Comparison of ENCODE assay signal across 8 cellular contexts in genomic region chr20:32652739-32653526, GRCh38.
DNase-seq lines count a peak whose midpoint lies in the region; ATAC-seq lines count a peak whose summit lies in the region.

No MANE protein-coding gene starts in this region.

- H3K4me3 Mint-ChIP-seq in memory B cell, result no peak overlapping the region

- H3K4me1 Mint-ChIP-seq in memory B cell, result peaks cover 10% of the 10 kb centered on the region

- H3K36me3 Mint-ChIP-seq in memory B cell, result no peaks in the 10 kb centered on the region

- H3K27ac Mint-ChIP-seq in memory B cell, result no peak overlapping the region

- no peaks in the 10 kb centered on the region for H3K9me3 Mint-ChIP-seq in memory B cell

- H3K27me3 Mint-ChIP-seq in memory B cell, result peaks cover 4% of the 10 kb centered on the region

- ATAC-seq in HG03439 (IDR thresholded peaks at IDR 0.05; ENCODE audit: unreplicated experiment) (peak; percentile 75), memory B cell (ENCODE audit: low read depth) (peak; percentile 95), GM19324 (IDR thresholded peaks at IDR 0.05; ENCODE audit: low FRiP score, unreplicated experiment) (no peak)

- DNase-seq in GF-D8 (lab: John Stamatoyannopoulos, UW) (peak; percentile 79), NOMO-1 (lab: John Stamatoyannopoulos, UW; ENCODE audit: unreplicated experiment in 2 of 2) (peak; percentile 75 to 80), ecto neural progenitor cell (ENCODE audit: low spot score) (peak; percentile 94), memory B cell (ENCODE audit: low spot score in 2 of 2) (peak; percentile 90 to 91)
- DNase-seq in activated CD8-positive, alpha-beta memory T cell treated with anti-CD3 and anti-CD28 coated beads for 1 hour (ENCODE audit: extremely low read depth in 1 of 2, low read depth in 1 of 2), result peak; percentile 70 to 83
- peak; percentile 81 for DNase-seq in stimulated activated CD8-positive, alpha-beta memory T cell treated with anti-CD3 and anti-CD28 coated beads, Interleukin-15, amount 100 ng/mL, for 24 hours (ENCODE audit: low read depth)
